In the genomic region with DNA sequence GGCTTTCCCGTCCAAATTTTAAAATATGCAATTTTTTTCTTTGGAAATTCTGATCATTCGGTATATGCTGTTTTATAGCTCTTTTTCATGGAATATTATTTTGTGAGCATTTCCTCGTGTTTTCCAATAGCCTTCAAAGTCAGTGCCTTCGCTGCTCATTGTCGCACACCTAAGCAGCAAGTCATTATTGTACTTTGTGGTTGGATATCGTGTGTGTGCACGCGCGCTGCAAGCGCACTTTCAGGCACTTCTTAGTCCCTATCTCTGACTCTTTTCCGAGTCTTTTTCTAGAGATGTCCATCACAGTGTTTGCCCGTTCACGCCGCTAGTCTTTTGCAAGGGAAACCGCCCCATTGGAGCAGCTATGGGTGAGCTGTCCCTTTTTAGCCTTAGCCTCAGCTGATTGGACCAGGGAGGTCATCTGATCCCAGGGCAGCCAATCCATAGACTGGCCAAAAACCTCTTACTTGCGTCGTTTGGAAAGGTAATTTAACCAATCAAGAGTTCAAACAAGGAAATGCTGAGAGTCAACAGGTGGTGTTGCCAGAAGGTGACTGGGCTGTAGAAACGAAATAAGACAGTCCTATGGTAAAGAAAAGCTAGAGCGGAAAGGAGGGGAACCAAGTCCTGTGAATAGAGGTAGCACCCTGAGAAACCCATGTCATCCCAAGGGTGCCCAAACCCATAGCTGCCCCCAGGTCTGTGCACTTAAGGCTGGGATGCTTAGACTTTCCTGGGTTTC, we compare ENCODE assay signal across 1 cellular context.
TF ChIP-seq lines count a peak whose summit lies in the region.

No MANE protein-coding gene starts in this region.

TF ChIP-seq in GM23338, 12 proteins besides CTCF, POLR2A, EP300 and RAD21 (continued from another document):
- TF ChIP-seq NANOG (IDR thresholded peaks at IDR 0.05; ENCODE audit: borderline replicate concordance): no peak
- no peak for TF ChIP-seq REST (IDR thresholded peaks at IDR 0.05; ENCODE audit: unreplicated experiment)
- TF ChIP-seq POLR2AphosphoS5 (IDR thresholded peaks at IDR 0.05; ENCODE audit: low read depth): peak; percentile 70
- TF ChIP-seq STAT1 (IDR thresholded peaks at IDR 0.05; ENCODE audit: unreplicated experiment): no peak
- no peak for TF ChIP-seq CREB1 (CRISPR knock-in tag; IDR thresholded peaks at IDR 0.05; ENCODE audit: low read depth)
- no peak for TF ChIP-seq EZH2phosphoT487 (IDR thresholded peaks at IDR 0.05; ENCODE audit: unreplicated experiment)
- TF ChIP-seq ETS1 (IDR thresholded peaks at IDR 0.05): no peak
